Comparison of ENCODE assay signal across 18 cellular contexts in the genomic region with DNA sequence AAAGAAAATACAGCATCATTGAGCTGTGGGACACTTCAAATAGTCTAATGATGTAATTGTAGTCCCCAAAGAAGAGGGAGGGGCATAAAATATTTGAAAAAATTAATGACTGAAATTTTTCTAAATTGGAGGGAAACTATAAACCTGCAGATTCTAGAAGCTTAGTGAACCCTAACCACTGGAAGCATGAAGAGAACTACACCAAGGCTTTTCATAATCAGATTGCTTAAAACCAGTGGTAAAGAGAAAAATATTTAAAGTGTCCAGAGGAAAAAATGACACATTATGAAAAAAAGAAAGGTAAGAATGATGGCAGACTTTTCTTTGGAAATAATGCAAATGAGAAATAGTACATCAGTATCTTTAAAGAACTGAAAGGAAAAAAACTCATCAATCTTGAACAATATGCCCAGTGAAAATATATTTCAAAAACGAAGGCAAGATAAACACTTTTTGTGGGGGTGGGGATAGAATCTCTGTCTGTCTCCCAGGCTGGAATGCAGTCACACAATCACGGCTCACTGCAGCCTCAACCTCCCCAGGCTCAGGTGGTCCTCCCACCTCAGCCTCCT.
"Had no signal": no experiment of that assay in that cellular context is flagged by ENCODE, and none has a peak within 500 bp of the region (broad histone marks: within the 10 kb centered on the region; RNA-seq: fewer than 3 reads in every experiment).

No MANE protein-coding gene starts in this region.

- H3K27me3 Mint-ChIP-seq: activated B cell treated with CpG ODN at 0.5 μM for 24 hours, memory B cell, type B pancreatic cell had no signal

- H3K9me3 Mint-ChIP-seq: activated B cell treated with CpG ODN at 0.5 μM for 24 hours; memory B cell; nephron; T-helper 1 cell treated with Interleukin-12 subunit alpha and Interleukin-12 subunit beta and Interleukin-4 antibody, amounts not matched to agents 30 μg/mL and 1 μg/mL, for 36 hours; type B pancreatic cell had no signal

- H3K9me3 ChIP-seq: body of pancreas, neutrophil, pancreas, psoas muscle, right atrium auricular region, thoracic aorta had no signal

- H3K4me1 ChIP-seq: body of pancreas, pancreas had no signal

- H3K4me3 ChIP-seq: body of pancreas, cardiac muscle cell, pancreas, psoas muscle, right atrium auricular region, thoracic aorta had no signal

- H3K36me3 ChIP-seq: cardiac muscle cell, pancreas, right atrium auricular region, thoracic aorta had no signal

- H3K4me3 Mint-ChIP-seq: activated B cell treated with CpG ODN at 0.5 μM for 24 hours; memory B cell; nephron; T-helper 1 cell treated with Interleukin-12 subunit alpha and Interleukin-12 subunit beta and Interleukin-4 antibody, amounts not matched to agents 30 μg/mL and 1 μg/mL, for 36 hours; type B pancreatic cell had no signal

- H3K27ac ChIP-seq: body of pancreas, cardiac muscle cell, neutrophil, pancreas, psoas muscle, right atrium auricular region, thoracic aorta had no signal

- H3K27me3 ChIP-seq: body of pancreas, cardiac muscle cell, neutrophil, pancreas, right atrium auricular region had no signal

- H3K36me3 Mint-ChIP-seq: type B pancreatic cell had no signal

- H3K27ac Mint-ChIP-seq: memory B cell; nephron; T-helper 1 cell treated with Interleukin-12 subunit alpha and Interleukin-12 subunit beta and Interleukin-4 antibody, amounts not matched to agents 30 μg/mL and 1 μg/mL, for 36 hours; type B pancreatic cell had no signal

- DNase-seq: activated B cell treated with CpG ODN at 0.5 μM for 24 hours; activated CD4-positive, alpha-beta T cell treated with anti-CD3 and anti-CD28 coated beads, Interleukin-2, amount 50 U/mL, for 1 hour; activated effector memory CD4-positive, alpha-beta T cell treated with anti-CD3 and anti-CD28 coated beads, Interleukin-2, amount 50 U/mL, for 16 hours; anterior cingulate cortex; body of pancreas; left colon; pancreas; psoas muscle; Right ventricle myocardium superior; stimulated activated CD4-positive, alpha-beta T cell treated with anti-CD3 and anti-CD28 coated beads, Interleukin-4, amount 100 ng/mL, for 4 hours had no signal

- ATAC-seq: body of pancreas, left colon, pancreas, psoas muscle had no signal
